Comparison of ENCODE assay signal across 16 cellular contexts in genomic region chr10:33453081-33453850, GRCh38.
DNase-seq lines count a peak whose midpoint lies in the region; ATAC-seq, FAIRE-seq and TF ChIP-seq lines count a peak whose summit lies in the region.
"Had no signal": no experiment of that assay in that cellular context is flagged by ENCODE, and none has a peak within 500 bp of the region (broad histone marks: within the 10 kb centered on the region; RNA-seq: fewer than 3 reads in every experiment).

No MANE protein-coding gene starts in this region.

- peak; percentile 99 for FAIRE-seq in RCC 7860 (lab: Jason Lieb, UNC)
- FAIRE-seq: small intestine had no signal

- DNase-seq in HK-2 (ENCODE audit: unreplicated experiment) (peak; percentile 31), RCC 7860 (ENCODE audit: low spot score) (peak; percentile 96), fibroblast of mammary gland (ENCODE audit: low read depth) (peak; percentile 70), NCI-H2227 (lab: John Stamatoyannopoulos, UW; ENCODE audit: unreplicated experiment) (no peak), NCI-H1694 treated with DMSO at 0.1 percent for 48 hours (lab: John Stamatoyannopoulos, UW) (no peak)
- DNase-seq: COR-L47; glutamatergic neuron; left lung; NCI-H1694; nephron progenitor cell; NK-92 treated with Interleukin-12 subunit alpha and Interleukin-12 subunit beta, amount 100 ng/mL, for 24 hours; small intestine had no signal

- no peak for TF ChIP-seq CTCF in fibroblast of mammary gland (conservative IDR thresholded peaks at IDR 0.05; ENCODE audit: control insufficient read depth, insufficient read depth, low read depth, low read length)

- no peak for ATAC-seq in HG03196 (IDR thresholded peaks at IDR 0.05; ENCODE audit: unreplicated experiment)
- no peak for ATAC-seq in GM21367 (IDR thresholded peaks at IDR 0.05; ENCODE audit: unreplicated experiment)
- ATAC-seq: activated CD4-positive, CD25-positive, alpha-beta regulatory T cell treated with anti-CD3 and anti-CD28 coated beads, Interleukin-2, amount 50 U/mL, for 24 hours; left lung had no signal

- no peak overlapping the region for H3K4me3 ChIP-seq in fibroblast of mammary gland (ENCODE audit: control insufficient read depth, low read depth, low read length)
- H3K4me3 ChIP-seq: left lung, SK-N-MC had no signal

Comparison
In these comparisons a context has a peak if more than half of its experiments do, and no peak if none do; other contexts are left out.
1. DNase-seq: peak in HK-2 (single experiment), RCC 7860 (single experiment) and fibroblast of mammary gland (single experiment); none in NCI-H2227 (single experiment) and NCI-H1694 treated with DMSO at 0.1 percent for 48 hours (single experiment).